In the genomic region with DNA sequence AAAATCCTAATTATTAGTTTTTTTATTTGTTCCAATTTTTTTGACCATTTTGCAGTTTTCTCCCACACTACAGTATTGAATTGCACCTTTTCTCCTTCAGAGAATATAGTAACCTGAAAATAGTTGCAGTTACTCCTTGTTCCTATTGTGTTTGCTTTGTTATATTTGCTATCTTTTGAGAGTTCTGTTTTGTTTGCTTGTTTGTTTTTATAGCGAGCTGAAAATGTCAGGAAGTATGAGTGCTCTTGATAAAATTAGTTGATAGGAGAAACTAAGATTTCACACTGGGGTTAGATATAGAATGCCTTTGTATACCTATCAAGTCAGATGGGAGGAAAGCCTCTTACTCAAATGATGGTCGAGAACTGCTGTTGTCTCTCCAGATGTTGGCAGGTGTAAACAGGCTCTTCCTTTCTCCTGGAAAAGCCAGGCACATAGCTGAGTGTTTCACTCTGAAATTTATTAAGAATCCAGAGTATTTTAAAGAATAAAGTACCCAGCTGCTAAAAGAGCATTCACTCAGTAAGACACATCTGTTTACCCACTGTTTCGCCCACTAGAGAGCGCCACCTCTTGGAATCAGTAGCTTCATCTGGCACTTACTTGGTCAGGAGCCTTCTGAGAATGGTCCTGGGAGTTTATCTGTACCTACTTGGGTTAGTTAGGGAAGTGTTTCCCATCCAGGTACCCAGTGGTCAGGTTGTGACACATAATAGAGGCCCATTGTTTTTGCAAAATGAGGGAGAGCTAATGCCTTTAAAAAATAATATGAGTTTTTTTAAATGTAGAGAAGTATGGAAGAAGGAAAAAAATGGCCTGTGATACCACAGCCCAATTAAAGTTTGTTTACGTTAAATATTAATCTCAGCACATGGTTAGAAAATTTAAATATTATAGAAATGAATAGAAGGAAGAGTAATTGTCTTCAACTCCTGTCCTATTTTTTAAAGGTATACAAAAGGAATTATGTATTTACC, we compare ENCODE assay signal across 1 cellular context.
TF ChIP-seq lines count a peak whose summit lies in the region.

No MANE protein-coding gene starts in this region.

TF ChIP-seq in K562, 482 proteins besides CTCF, POLR2A, EP300 and RAD21:
- TF ChIP-seq, protein P1, sequence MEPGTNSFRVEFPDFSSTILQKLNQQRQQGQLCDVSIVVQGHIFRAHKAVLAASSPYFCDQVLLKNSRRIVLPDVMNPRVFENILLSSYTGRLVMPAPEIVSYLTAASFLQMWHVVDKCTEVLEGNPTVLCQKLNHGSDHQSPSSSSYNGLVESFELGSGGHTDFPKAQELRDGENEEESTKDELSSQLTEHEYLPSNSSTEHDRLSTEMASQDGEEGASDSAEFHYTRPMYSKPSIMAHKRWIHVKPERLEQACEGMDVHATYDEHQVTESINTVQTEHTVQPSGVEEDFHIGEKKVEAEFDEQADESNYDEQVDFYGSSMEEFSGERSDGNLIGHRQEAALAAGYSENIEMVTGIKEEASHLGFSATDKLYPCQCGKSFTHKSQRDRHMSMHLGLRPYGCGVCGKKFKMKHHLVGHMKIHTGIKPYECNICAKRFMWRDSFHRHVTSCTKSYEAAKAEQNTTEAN (CRISPR knock-in tag; IDR thresholded peaks at IDR 0.05) = no peak
- TF ChIP-seq, protein P2, sequence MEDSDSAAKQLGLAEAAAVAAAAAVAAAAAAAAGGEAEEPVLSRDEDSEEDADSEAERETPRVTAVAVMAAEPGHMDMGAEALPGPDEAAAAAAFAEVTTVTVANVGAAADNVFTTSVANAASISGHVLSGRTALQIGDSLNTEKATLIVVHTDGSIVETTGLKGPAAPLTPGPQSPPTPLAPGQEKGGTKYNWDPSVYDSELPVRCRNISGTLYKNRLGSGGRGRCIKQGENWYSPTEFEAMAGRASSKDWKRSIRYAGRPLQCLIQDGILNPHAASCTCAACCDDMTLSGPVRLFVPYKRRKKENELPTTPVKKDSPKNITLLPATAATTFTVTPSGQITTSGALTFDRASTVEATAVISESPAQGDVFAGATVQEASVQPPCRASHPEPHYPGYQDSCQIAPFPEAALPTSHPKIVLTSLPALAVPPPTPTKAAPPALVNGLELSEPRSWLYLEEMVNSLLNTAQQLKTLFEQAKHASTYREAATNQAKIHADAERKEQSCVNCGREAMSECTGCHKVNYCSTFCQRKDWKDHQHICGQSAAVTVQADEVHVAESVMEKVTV (CRISPR knock-in tag; IDR thresholded peaks at IDR 0.05) = peak; percentile 24; the same call in 1 of the 2 replicates
- TF ChIP-seq FOS (IDR thresholded peaks at IDR 0.05; ENCODE audit: extremely low read depth, insufficient read length) (no peak), KLF16 (IDR thresholded peaks at IDR 0.05) (0 out of 2 replicates have a peak, but pooled peaks have one; percentile 40)
- TF ChIP-seq, protein P3, sequence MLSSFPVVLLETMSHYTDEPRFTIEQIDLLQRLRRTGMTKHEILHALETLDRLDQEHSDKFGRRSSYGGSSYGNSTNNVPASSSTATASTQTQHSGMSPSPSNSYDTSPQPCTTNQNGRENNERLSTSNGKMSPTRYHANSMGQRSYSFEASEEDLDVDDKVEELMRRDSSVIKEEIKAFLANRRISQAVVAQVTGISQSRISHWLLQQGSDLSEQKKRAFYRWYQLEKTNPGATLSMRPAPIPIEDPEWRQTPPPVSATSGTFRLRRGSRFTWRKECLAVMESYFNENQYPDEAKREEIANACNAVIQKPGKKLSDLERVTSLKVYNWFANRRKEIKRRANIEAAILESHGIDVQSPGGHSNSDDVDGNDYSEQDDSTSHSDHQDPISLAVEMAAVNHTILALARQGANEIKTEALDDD (IDR thresholded peaks at IDR 0.05) = peak; percentile 53; the same call in 1 of the 2 replicates
TF ChIP-seq in K562: peak in this region for 3.
